In genomic region chr17:75865409-75866188, GRCh38 we compare ENCODE assay signal across 1 cellular context.
A peak's percentile ranks its signal among the peaks of the same experiment; 100 is the strongest.
TF ChIP-seq lines count a peak whose summit lies in the region.

No MANE protein-coding gene starts in this region.

TF ChIP-seq in HepG2, 621 proteins besides CTCF, POLR2A, EP300 and RAD21:
- TF ChIP-seq ZNF460 (CRISPR knock-in tag; IDR thresholded peaks at IDR 0.05; ENCODE audit: borderline replicate concordance) = peak; percentile 82; the same call in 1 of the 2 replicates
- peak in 1 of 2 experiments; percentile 24; a peak in 1 of 4 replicates for TF ChIP-seq NR2F1 (CRISPR knock-in tag; IDR thresholded peaks at IDR 0.05)
- peak; percentile 51 for TF ChIP-seq NR2F6 (IDR thresholded peaks at IDR 0.05)
- TF ChIP-seq NR2F6 (CRISPR knock-in tag; IDR thresholded peaks at IDR 0.05) = peak; percentile 40; the same call in 1 of the 2 replicates
- TF ChIP-seq, protein P1, sequence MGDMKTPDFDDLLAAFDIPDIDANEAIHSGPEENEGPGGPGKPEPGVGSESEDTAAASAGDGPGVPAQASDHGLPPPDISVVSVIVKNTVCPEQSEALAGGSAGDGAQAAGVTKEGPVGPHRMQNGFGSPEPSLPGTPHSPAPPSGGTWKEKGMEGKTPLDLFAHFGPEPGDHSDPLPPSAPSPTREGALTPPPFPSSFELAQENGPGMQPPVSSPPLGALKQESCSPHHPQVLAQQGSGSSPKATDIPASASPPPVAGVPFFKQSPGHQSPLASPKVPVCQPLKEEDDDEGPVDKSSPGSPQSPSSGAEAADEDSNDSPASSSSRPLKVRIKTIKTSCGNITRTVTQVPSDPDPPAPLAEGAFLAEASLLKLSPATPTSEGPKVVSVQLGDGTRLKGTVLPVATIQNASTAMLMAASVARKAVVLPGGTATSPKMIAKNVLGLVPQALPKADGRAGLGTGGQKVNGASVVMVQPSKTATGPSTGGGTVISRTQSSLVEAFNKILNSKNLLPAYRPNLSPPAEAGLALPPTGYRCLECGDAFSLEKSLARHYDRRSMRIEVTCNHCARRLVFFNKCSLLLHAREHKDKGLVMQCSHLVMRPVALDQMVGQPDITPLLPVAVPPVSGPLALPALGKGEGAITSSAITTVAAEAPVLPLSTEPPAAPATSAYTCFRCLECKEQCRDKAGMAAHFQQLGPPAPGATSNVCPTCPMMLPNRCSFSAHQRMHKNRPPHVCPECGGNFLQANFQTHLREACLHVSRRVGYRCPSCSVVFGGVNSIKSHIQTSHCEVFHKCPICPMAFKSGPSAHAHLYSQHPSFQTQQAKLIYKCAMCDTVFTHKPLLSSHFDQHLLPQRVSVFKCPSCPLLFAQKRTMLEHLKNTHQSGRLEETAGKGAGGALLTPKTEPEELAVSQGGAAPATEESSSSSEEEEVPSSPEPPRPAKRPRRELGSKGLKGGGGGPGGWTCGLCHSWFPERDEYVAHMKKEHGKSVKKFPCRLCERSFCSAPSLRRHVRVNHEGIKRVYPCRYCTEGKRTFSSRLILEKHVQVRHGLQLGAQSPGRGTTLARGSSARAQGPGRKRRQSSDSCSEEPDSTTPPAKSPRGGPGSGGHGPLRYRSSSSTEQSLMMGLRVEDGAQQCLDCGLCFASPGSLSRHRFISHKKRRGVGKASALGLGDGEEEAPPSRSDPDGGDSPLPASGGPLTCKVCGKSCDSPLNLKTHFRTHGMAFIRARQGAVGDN (CRISPR knock-in tag; IDR thresholded peaks at IDR 0.05) = peak; percentile 46
- TF ChIP-seq RARA (CRISPR knock-in tag; IDR thresholded peaks at IDR 0.05) = peak; percentile 13; the same call in 1 of the 2 replicates
